In genomic region chr2:121099329-121100318, GRCh38 we compare ENCODE assay signal across 9 cellular contexts.
DNase-seq lines count a peak whose midpoint lies in the region; ATAC-seq, FAIRE-seq and TF ChIP-seq lines count a peak whose summit lies in the region.
"Had no signal": no experiment of that assay in that cellular context is flagged by ENCODE, and none has a peak within 500 bp of the region (broad histone marks: within the 10 kb centered on the region; RNA-seq: fewer than 3 reads in every experiment).

No MANE protein-coding gene starts in this region.

- FAIRE-seq in GM12892 (lab: Jason Lieb, UNC) = no peak

- no peak for DNase-seq in hepatocyte (ENCODE audit: low spot score)
- no peak for DNase-seq in NCI-H2029 treated with DMSO at 0.1 percent for 48 hours (lab: John Stamatoyannopoulos, UW)
- no peak for DNase-seq in GM12892 (ENCODE audit: insufficient read length)
- no peak for DNase-seq in CD14-positive monocyte (ENCODE audit: low spot score)

- no peaks in the 10 kb centered on the region for H3K36me3 ChIP-seq in hepatocyte (replicated peaks; ENCODE audit: insufficient read depth, low read depth)
- H3K36me3 ChIP-seq: neutrophil had no signal

- no peak overlapping the region for H3K4me3 ChIP-seq in hepatocyte

- intact Hi-C loops in CD14-positive monocyte (cut with micrococcal nuclease) = no loop called here

- H3K79me2 ChIP-seq in hepatocyte = no peaks in the 10 kb centered on the region

- no peaks in the 10 kb centered on the region for H3K36me3 Mint-ChIP-seq in CD14-positive monocyte

- no peaks in the 10 kb centered on the region for H3K4me1 ChIP-seq in hepatocyte (ENCODE audit: insufficient read depth)

- H3K9me2 ChIP-seq in hepatocyte (replicated peaks; ENCODE audit: insufficient read depth) = no peaks in the 10 kb centered on the region

- no peak overlapping the region for H3K4me2 ChIP-seq in hepatocyte

- H4K20me1 ChIP-seq in hepatocyte (ENCODE audit: insufficient read depth, poor library complexity, severe bottlenecking) = no peaks in the 10 kb centered on the region

- TF ChIP-seq CTCF in 22Rv1 (IDR thresholded peaks at IDR 0.05) (peak; percentile 66), GM12873 (IDR thresholded peaks at IDR 0.05; ENCODE audit: insufficient read depth, low read depth, low read length, missing control alignments) (peak; percentile 47), hepatocyte (IDR thresholded peaks at IDR 0.05; ENCODE audit: poor library complexity) (peak; percentile 28), CD14-positive monocyte (IDR thresholded peaks at IDR 0.05) (no peak)

- no peak for TF ChIP-seq POLR2A in GM12892 (IDR thresholded peaks at IDR 0.05; ENCODE audit: low read depth, low read length)

- ATAC-seq in SK-N-SH treated with all-trans-retinoic acid at 6 μM for 48 hours (peak; percentile 73), GM21723 (IDR thresholded peaks at IDR 0.05; ENCODE audit: unreplicated experiment) (no peak)

- H3K27me3 ChIP-seq in hepatocyte = peaks cover 3% of the 10 kb centered on the region

- peaks cover 8 to 10% (median 10%) of the 10 kb centered on the region in 3 donors for H3K27me3 Mint-ChIP-seq in CD14-positive monocyte (ENCODE audit: low read depth in 3 of 3)

- no peaks in the 10 kb centered on the region for H3K4me1 Mint-ChIP-seq in CD14-positive monocyte

- H3K4me3 Mint-ChIP-seq in CD14-positive monocyte = no peak overlapping the region

- no peak overlapping the region for H3K27ac Mint-ChIP-seq in CD14-positive monocyte

- H3K9me3 Mint-ChIP-seq in CD14-positive monocyte = peaks cover 0 to 1% (median 0%) of the 10 kb centered on the region in 7 donors

- H2AFZ ChIP-seq in hepatocyte = no peak overlapping the region

- no peak overlapping the region for H3K27ac ChIP-seq in 22Rv1
- H3K27ac ChIP-seq in hepatocyte = no peak overlapping the region
- H3K27ac ChIP-seq: neutrophil had no signal

- 59% methylated on average over 8 of the region's 8 CpGs for WGBS in hepatocyte (ENCODE audit: low lambda C conversion rate, missing lambda C conversion rate)

- no peaks in the 10 kb centered on the region for H3K9me3 ChIP-seq in hepatocyte (ENCODE audit: low read depth)
- H3K9me3 ChIP-seq: neutrophil had no signal

TF ChIP-seq in SK-N-SH treated with all-trans-retinoic acid at 6 μM for 48 hours, 23 proteins besides CTCF, POLR2A, EP300 and RAD21:
- TF ChIP-seq CSRNP3 (CRISPR knock-in tag; IDR thresholded peaks at IDR 0.05) (no peak), GLIS3 (CRISPR knock-in tag; IDR thresholded peaks at IDR 0.05) (no peak), ARNTL (CRISPR knock-in tag; IDR thresholded peaks at IDR 0.05; ENCODE audit: borderline replicate concordance, low read depth) (no peak), ZC3H10 (CRISPR knock-in tag; IDR thresholded peaks at IDR 0.05) (no peak), TSHZ2 (CRISPR knock-in tag; IDR thresholded peaks at IDR 0.05) (no peak), ZFP3 (CRISPR knock-in tag; IDR thresholded peaks at IDR 0.05) (no peak), TOX (CRISPR knock-in tag; IDR thresholded peaks at IDR 0.05; ENCODE audit: borderline replicate concordance) (no peak), PPARA (CRISPR knock-in tag; IDR thresholded peaks at IDR 0.05; ENCODE audit: borderline replicate concordance) (no peak), PATZ1 (CRISPR knock-in tag; IDR thresholded peaks at IDR 0.05; ENCODE audit: borderline replicate concordance) (no peak), TCF4 (CRISPR knock-in tag; IDR thresholded peaks at IDR 0.05; ENCODE audit: borderline replicate concordance) (no peak), ZNF8 (CRISPR knock-in tag; IDR thresholded peaks at IDR 0.05) (no peak), CREB5 (CRISPR knock-in tag; IDR thresholded peaks at IDR 0.05; ENCODE audit: low read depth) (no peak), SNAI2 (CRISPR knock-in tag; IDR thresholded peaks at IDR 0.05) (no peak), OSR1 (CRISPR knock-in tag; IDR thresholded peaks at IDR 0.05) (no peak), ZFP30 (CRISPR knock-in tag; IDR thresholded peaks at IDR 0.05) (no peak)
